13 cellular contexts compared by ENCODE assay signal in genomic region chr11:64998141-64998540, GRCh38. TPM values are rescaled to one million over a fixed set of nuclear protein-coding genes. Genes with fewer than 3 reads are reported as not detected.
DNase-seq lines count a peak whose midpoint lies in the region; ATAC-seq and TF ChIP-seq lines count a peak whose summit lies in the region.
"Had no signal": no experiment of that assay in that cellular context is flagged by ENCODE, and none has a peak within 500 bp of the region (broad histone marks: within the 10 kb centered on the region; RNA-seq: fewer than 3 reads in every experiment).

No MANE protein-coding gene starts in this region.

- H3F3A ChIP-seq in SK-N-SH (replicated peaks; ENCODE audit: insufficient read depth), result no peaks in the 10 kb centered on the region

- no peaks in the 10 kb centered on the region for H4K20me1 ChIP-seq in SK-N-SH (ENCODE audit: insufficient read depth)

- H3K4me3 Mint-ChIP-seq in activated CD8-positive, alpha-beta T cell treated with anti-CD3 and anti-CD28 coated beads, Interleukin-2, amount 10 ng/mL, durations not matched to agents 7 days and 5 days, result peak overlapping the region; percentile 47

- WGBS in SK-N-SH (ENCODE audit: low lambda C conversion rate), result 27% methylated on average over 1 of the region's 1 CpG

- no peak for TF ChIP-seq CTCF in SK-N-SH (IDR thresholded peaks at IDR 0.05)

- TF ChIP-seq RAD21 in SK-N-SH (IDR thresholded peaks at IDR 0.05; ENCODE audit: low read length), result no peak

- no peak overlapping the region for H2AFZ ChIP-seq in SK-N-SH (ENCODE audit: low read depth)

- H3K27me3 ChIP-seq in SK-N-SH (ENCODE audit: insufficient read depth) (no peaks in the 10 kb centered on the region), muscle layer of duodenum (ENCODE audit: low read depth, low read length) (no peaks in the 10 kb centered on the region)
- H3K27me3 ChIP-seq: suprapubic skin had no signal

- H3K9me3 Mint-ChIP-seq in activated CD8-positive, alpha-beta T cell treated with anti-CD3 and anti-CD28 coated beads, Interleukin-2, amount 10 ng/mL, durations not matched to agents 7 days and 5 days (ENCODE audit: insufficient read depth), result no peaks in the 10 kb centered on the region

- peak overlapping the region; percentile 83 for H3K27ac Mint-ChIP-seq in activated CD8-positive, alpha-beta T cell treated with anti-CD3 and anti-CD28 coated beads, Interleukin-2, amount 10 ng/mL, durations not matched to agents 7 days and 5 days

- H3K4me2 ChIP-seq in SK-N-SH, result no peak overlapping the region

- TF ChIP-seq EP300 in SK-N-SH (IDR thresholded peaks at IDR 0.05; ENCODE audit: borderline replicate concordance in 1 of 2, low read depth in 1 of 2, low read length in 1 of 2), result no peak

- H3K36me3 ChIP-seq in SK-N-SH (replicated peaks in 1 of 2; ENCODE audit: control insufficient read depth in 1 of 2, insufficient read depth in 2 of 2, low read length in 1 of 2) (no peaks in the 10 kb centered on the region), KOPT-K1 (ENCODE audit: insufficient read depth, low read length) (no peaks in the 10 kb centered on the region), muscle layer of duodenum (ENCODE audit: control insufficient read depth in 1 of 2, insufficient read depth in 2 of 2, low read length in 2 of 2) (peaks cover 0 to 5% of the 10 kb centered on the region in 2 donors)
- H3K36me3 ChIP-seq: suprapubic skin had no signal

- H3K36me3 Mint-ChIP-seq in activated CD8-positive, alpha-beta T cell treated with anti-CD3 and anti-CD28 coated beads, Interleukin-2, amount 10 ng/mL, durations not matched to agents 7 days and 5 days (ENCODE audit: low read depth), result no peaks in the 10 kb centered on the region

- no peak overlapping the region for H3K9ac ChIP-seq in SK-N-SH

- no peak overlapping the region for H3K27ac ChIP-seq in SK-N-SH (ENCODE audit: low read depth in 2 of 2, low read length in 1 of 2)
- peak overlapping the region; percentile 69 for H3K27ac ChIP-seq in KOPT-K1 (ENCODE audit: low read depth, low read length, poor library complexity, severe bottlenecking)
- H3K27ac ChIP-seq in muscle layer of duodenum (ENCODE audit: low read length), result peak overlapping the region; percentile 26
- H3K27ac ChIP-seq: psoas muscle, suprapubic skin had no signal

- POLR2A ChIA-PET in SK-N-SH (lab: Yijun Ruan, JAX), result no interaction called here
- POLR2A ChIA-PET in activated CD8-positive, alpha-beta T cell treated with anti-CD3 and anti-CD28 coated beads, Interleukin-2, amount 10 ng/mL, durations not matched to agents 7 days and 5 days (lab: Charles Lee), result interaction anchor here (1.5 kb wide), 1 partner anchor 137 kb away, joined by 4 read pairs; no protein-coding TSS in a partner anchor

- H3K4me1 ChIP-seq in SK-N-SH (ENCODE audit: control insufficient read depth in 1 of 2, insufficient read depth in 2 of 2, low read depth in 1 of 2, low read length in 1 of 2) (no peaks in the 10 kb centered on the region; a peak in 1 of 4 replicates), muscle layer of duodenum (ENCODE audit: control insufficient read depth in 1 of 2, insufficient read depth in 2 of 2, low read length in 2 of 2) (peaks cover 8 to 18% of the 10 kb centered on the region in 2 donors)
- H3K4me1 ChIP-seq: suprapubic skin had no signal

- CTCF ChIA-PET in SK-N-SH (lab: Yijun Ruan, JAX), result interaction anchor here (0.7 to 2.3 kb wide), 7 partner anchors 15 to 114 kb away, joined by 3 to 12 read pairs (median 3); partner anchors contain the start of genes ARL2, SAC3D1 and TM7SF2
- CTCF ChIA-PET in activated CD8-positive, alpha-beta T cell treated with anti-CD3 and anti-CD28 coated beads, Interleukin-2, amount 10 ng/mL, durations not matched to agents 7 days and 5 days (lab: Charles Lee), result interaction anchor here (1.2 to 1.6 kb wide), 4 partner anchors 15 to 150 kb away, joined by 3 to 9 read pairs (median 6); partner anchors contain the start of genes ARL2 and ZNHIT2

- H3K4me1 Mint-ChIP-seq in activated CD8-positive, alpha-beta T cell treated with anti-CD3 and anti-CD28 coated beads, Interleukin-2, amount 10 ng/mL, durations not matched to agents 7 days and 5 days (ENCODE audit: low read depth), result peaks cover 33% of the 10 kb centered on the region

- no peaks in the 10 kb centered on the region for H3K79me2 ChIP-seq in SK-N-SH (ENCODE audit: insufficient read depth)

- ATAC-seq in SK-N-SH treated with all-trans-retinoic acid at 6 μM for 48 hours (no peak), GM21717 (IDR thresholded peaks at IDR 0.05; ENCODE audit: unreplicated experiment) (no peak), GM21528 (IDR thresholded peaks at IDR 0.05; ENCODE audit: low FRiP score, unreplicated experiment) (no peak)
- peak; percentile 43 for ATAC-seq in activated CD8-positive, alpha-beta T cell treated with anti-CD3 and anti-CD28 coated beads, Interleukin-2, amount 10 ng/mL, durations not matched to agents 7 days and 5 days
- ATAC-seq: psoas muscle had no signal

- H3K27me3 Mint-ChIP-seq in activated CD8-positive, alpha-beta T cell treated with anti-CD3 and anti-CD28 coated beads, Interleukin-2, amount 10 ng/mL, durations not matched to agents 7 days and 5 days (ENCODE audit: low read depth), result no peaks in the 10 kb centered on the region

- H3K9me2 ChIP-seq in SK-N-SH, result no peaks in the 10 kb centered on the region

- H3K9me3 ChIP-seq in SK-N-SH (no peaks in the 10 kb centered on the region), KOPT-K1 (ENCODE audit: insufficient read depth, low read length, poor library complexity, severe bottlenecking) (no peaks in the 10 kb centered on the region), muscle layer of duodenum (ENCODE audit: control insufficient read depth in 1 of 2, low read length in 2 of 2) (no peaks in the 10 kb centered on the region)
- H3K9me3 ChIP-seq: psoas muscle, suprapubic skin had no signal

- H3K4me3 ChIP-seq in SK-N-SH (ENCODE audit: low read depth in 2 of 2, low read length in 1 of 2) (no peak overlapping the region), muscle layer of duodenum (ENCODE audit: low read depth in 1 of 2, low read length in 2 of 2) (no peak overlapping the region)
- H3K4me3 ChIP-seq: psoas muscle, suprapubic skin had no signal

- peak; percentile 40 for DNase-seq in SK-N-SH
- DNase-seq in activated CD8-positive, alpha-beta T cell treated with anti-CD3 and anti-CD28 coated beads, Interleukin-2, amount 10 ng/mL, durations not matched to agents 7 days and 5 days, result peak; percentile 36
- DNase-seq in effector CD8-positive, alpha-beta T cell (lab: John Stamatoyannopoulos, UW), result no peak
- DNase-seq: effector memory CD4-positive, alpha-beta T cell; psoas muscle had no signal

TF ChIP-seq in SK-N-SH, 30 proteins besides CTCF, POLR2A, EP300 and RAD21 (continues in another document):
- TF ChIP-seq MEF2A (IDR thresholded peaks at IDR 0.05; ENCODE audit: borderline replicate concordance, low read depth) (no peak), PBX3 (IDR thresholded peaks at IDR 0.05) (no peak)

TF ChIP-seq in SK-N-SH treated with all-trans-retinoic acid at 6 μM for 48 hours, 23 proteins besides CTCF, POLR2A, EP300 and RAD21 (continues in another document):
- TF ChIP-seq BACH2 (CRISPR knock-in tag; IDR thresholded peaks at IDR 0.05; ENCODE audit: borderline replicate concordance), result no peak
- no peak for TF ChIP-seq SNAI2 (CRISPR knock-in tag; IDR thresholded peaks at IDR 0.05)
- TF ChIP-seq POU6F1 (CRISPR knock-in tag; IDR thresholded peaks at IDR 0.05; ENCODE audit: borderline replicate concordance, low read depth), result no peak
- no peak for TF ChIP-seq ZC3H10 (CRISPR knock-in tag; IDR thresholded peaks at IDR 0.05)
- no peak for TF ChIP-seq ZNF565 (CRISPR knock-in tag; conservative IDR thresholded peaks at IDR 0.05; ENCODE audit: low read depth)
- TF ChIP-seq TOX (CRISPR knock-in tag; IDR thresholded peaks at IDR 0.05; ENCODE audit: borderline replicate concordance), result no peak
- no peak for TF ChIP-seq PPARA (CRISPR knock-in tag; IDR thresholded peaks at IDR 0.05; ENCODE audit: borderline replicate concordance)

RNA-seq across cellular contexts. Expression of gene BATF2, which starts 1.4 kb away (rescaled TPM):
- polyA plus RNA-seq in SK-N-SH (2012; rRNA removed), result 0.20 and 0.28 TPM in 2 replicates
- polyA plus RNA-seq in SK-N-SH (2012; cell fraction: cytosol; rRNA removed), result 0.08 and 0.16 TPM in 2 replicates
- polyA plus RNA-seq in SK-N-SH (2012; cell fraction: nucleus; rRNA removed), result 0.13 and 0.15 TPM in 2 replicates
- total RNA-seq in activated CD8-positive, alpha-beta T cell treated with anti-CD3 and anti-CD28 coated beads, Interleukin-2, amount 10 ng/mL, durations not matched to agents 7 days and 5 days, result under 1 TPM; 0.50 to 0.99 TPM

RNA-seq across cellular contexts. Expression of gene ARL2, which starts 15.8 kb away (rescaled TPM):
- polyA plus RNA-seq in SK-N-SH (2012; rRNA removed), result 252 and 278 TPM in 2 replicates
- 159 and 201 TPM in 2 replicates for polyA plus RNA-seq in SK-N-SH (2012; cell fraction: cytosol; rRNA removed)
- polyA plus RNA-seq in SK-N-SH (2012; cell fraction: nucleus; rRNA removed), result 94.3 and 99.8 TPM in 2 replicates
- total RNA-seq in activated CD8-positive, alpha-beta T cell treated with anti-CD3 and anti-CD28 coated beads, Interleukin-2, amount 10 ng/mL, durations not matched to agents 7 days and 5 days, result 10 to 100 TPM; 69.1 to 79.2 TPM

RNA-seq across cellular contexts. Expression of gene MAJIN, which starts 26.2 kb away (rescaled TPM):
- polyA plus RNA-seq in SK-N-SH (2012; rRNA removed), result not detected in 2 replicates
- polyA plus RNA-seq in SK-N-SH (2012; cell fraction: cytosol; rRNA removed), result not detected in 2 replicates
- polyA plus RNA-seq in SK-N-SH (2012; cell fraction: nucleus; rRNA removed), result not detected in 2 replicates
- not detected for total RNA-seq in activated CD8-positive, alpha-beta T cell treated with anti-CD3 and anti-CD28 coated beads, Interleukin-2, amount 10 ng/mL, durations not matched to agents 7 days and 5 days
- total RNA-seq: HT1080, liver, psoas muscle, suprapubic skin had no signal
- polyA plus RNA-seq: psoas muscle had no signal

RNA-seq across cellular contexts. Expression of gene SNX15, which starts 29.1 kb away (rescaled TPM):
- polyA plus RNA-seq in SK-N-SH (2012; rRNA removed), result 9.0 and 17.2 TPM in 2 replicates
- polyA plus RNA-seq in SK-N-SH (2012; cell fraction: cytosol; rRNA removed), result 9.4 and 11.4 TPM in 2 replicates
- polyA plus RNA-seq in SK-N-SH (2012; cell fraction: nucleus; rRNA removed), result 13.5 and 15.0 TPM in 2 replicates
- total RNA-seq in activated CD8-positive, alpha-beta T cell treated with anti-CD3 and anti-CD28 coated beads, Interleukin-2, amount 10 ng/mL, durations not matched to agents 7 days and 5 days, result 10 to 100 TPM; 21.2 to 25.7 TPM

RNA-seq across cellular contexts. Expression of gene SAC3D1, which starts 42.9 kb away (rescaled TPM):
- 13.1 and 22.5 TPM in 2 replicates for polyA plus RNA-seq in SK-N-SH (2012; rRNA removed)
- polyA plus RNA-seq in SK-N-SH (2012; cell fraction: cytosol; rRNA removed), result 12.8 and 17.6 TPM in 2 replicates
- polyA plus RNA-seq in SK-N-SH (2012; cell fraction: nucleus; rRNA removed), result 14.0 and 30.2 TPM in 2 replicates
- 10 to 100 TPM; 36.3 to 36.6 TPM for total RNA-seq in activated CD8-positive, alpha-beta T cell treated with anti-CD3 and anti-CD28 coated beads, Interleukin-2, amount 10 ng/mL, durations not matched to agents 7 days and 5 days

Comparison
In these comparisons a context has a peak if more than half of its experiments do, and no peak if none do; other contexts are left out.
1. H3K27ac ChIP-seq: peak in KOPT-K1 (single experiment) and muscle layer of duodenum (single experiment); none in SK-N-SH (0 of 2).